24 cellular contexts compared by ENCODE assay signal in genomic region chr4:177505171-177505615, GRCh38.
DNase-seq lines count a peak whose midpoint lies in the region; ATAC-seq and TF ChIP-seq lines count a peak whose summit lies in the region.
"Had no signal": no experiment of that assay in that cellular context is flagged by ENCODE, and none has a peak within 500 bp of the region (broad histone marks: within the 10 kb centered on the region; RNA-seq: fewer than 3 reads in every experiment).

No MANE protein-coding gene starts in this region.

- no peaks in the 10 kb centered on the region for H3K27me3 Mint-ChIP-seq in neural progenitor cell (ENCODE audit: insufficient read depth, low read depth)
- H3K27me3 Mint-ChIP-seq: activated CD8-positive, alpha-beta T cell treated with anti-CD3 and anti-CD28 coated beads for 36 hours; CD4-positive, alpha-beta T cell; stimulated activated naive CD8-positive, alpha-beta T cell treated with anti-CD3 and anti-CD28 coated beads, Interleukin-15, amount 100 ng/mL, for 72 hours; type B pancreatic cell had no signal

- peak overlapping the region; percentile 79 for H3K27ac Mint-ChIP-seq in neural progenitor cell
- H3K27ac Mint-ChIP-seq: activated CD8-positive, alpha-beta T cell treated with anti-CD3 and anti-CD28 coated beads for 36 hours; stimulated activated naive CD8-positive, alpha-beta T cell treated with anti-CD3 and anti-CD28 coated beads, Interleukin-15, amount 100 ng/mL, for 72 hours; type B pancreatic cell had no signal

- H3K4me1 ChIP-seq in Loucy (ENCODE audit: insufficient read depth, low read length, poor library complexity, severe bottlenecking) = no peaks in the 10 kb centered on the region
- no peaks in the 10 kb centered on the region for H3K4me1 ChIP-seq in neural progenitor cell
- H3K4me1 ChIP-seq: left lung, prostate gland had no signal

- TF ChIP-seq CTCF in Loucy (conservative IDR thresholded peaks at IDR 0.05; ENCODE audit: low read length) (0 out of 2 replicates have a peak, but pooled peaks have one; percentile 20), epithelial cell of proximal tubule (conservative IDR thresholded peaks at IDR 0.05; ENCODE audit: low read depth, low read length) (peak; percentile 13), neural progenitor cell (IDR thresholded peaks at IDR 0.05) (peak; percentile 26)

- H3K36me3 ChIP-seq in H7 (replicated peaks; ENCODE audit: control insufficient read depth, insufficient read depth, low read length) = no peaks in the 10 kb centered on the region
- H3K36me3 ChIP-seq in Loucy (ENCODE audit: insufficient read depth, low read length) = no peaks in the 10 kb centered on the region
- H3K36me3 ChIP-seq in neural progenitor cell = no peaks in the 10 kb centered on the region
- H3K36me3 ChIP-seq: cardiac muscle cell, left lung, prostate gland had no signal

- H3K4me1 Mint-ChIP-seq in neural progenitor cell = no peaks in the 10 kb centered on the region

- H3K9me3 Mint-ChIP-seq in neural progenitor cell = peaks cover 14% of the 10 kb centered on the region
- H3K9me3 Mint-ChIP-seq: CD4-positive, alpha-beta T cell; type B pancreatic cell had no signal

- no peaks in the 10 kb centered on the region for H3K79me2 ChIP-seq in Loucy (ENCODE audit: insufficient read depth, low read length)
- H3K79me2 ChIP-seq in neural progenitor cell (ENCODE audit: low read depth) = no peaks in the 10 kb centered on the region

- H3K9ac ChIP-seq in Loucy (ENCODE audit: low read depth, low read length, poor library complexity, severe bottlenecking) = no peak overlapping the region
- no peak overlapping the region for H3K9ac ChIP-seq in neural progenitor cell

- H3K27ac ChIP-seq in neural progenitor cell (no peak overlapping the region), caudate nucleus (ENCODE audit: low read depth, low read length) (no peak overlapping the region)
- H3K27ac ChIP-seq: cardiac muscle cell, left lung, prostate gland had no signal

- H3K9me3 ChIP-seq in Loucy (ENCODE audit: insufficient read depth, low read depth, low read length) (no peaks in the 10 kb centered on the region), neural progenitor cell (ENCODE audit: low read depth) (no peaks in the 10 kb centered on the region)
- H3K9me3 ChIP-seq: prostate gland had no signal

- H3F3A ChIP-seq in Loucy (ENCODE audit: low read depth) (no peaks in the 10 kb centered on the region), neural progenitor cell (ENCODE audit: low read depth) (no peaks in the 10 kb centered on the region)

- no peaks in the 10 kb centered on the region for H3K36me3 Mint-ChIP-seq in neural progenitor cell
- H3K36me3 Mint-ChIP-seq: type B pancreatic cell had no signal

- DNase-seq in H7 = peak; percentile 45
- no peak for DNase-seq in epithelial cell of proximal tubule (ENCODE audit: low read depth)
- no peak for DNase-seq in neural progenitor cell (ENCODE audit: low spot score)
- no peak for DNase-seq in NCI-H2196 treated with DMSO at 0.1 percent for 48 hours (lab: John Stamatoyannopoulos, UW; ENCODE audit: unreplicated experiment)
- DNase-seq in caudate nucleus (lab: John Stamatoyannopoulos, UW) = no peak
- DNase-seq: activated CD4-positive, CD25-positive, alpha-beta regulatory T cell; activated CD8-positive, alpha-beta T cell treated with anti-CD3 and anti-CD28 coated beads for 36 hours; activated naive CD4-positive, alpha-beta T cell; amniotic stem cell; CD4-positive, alpha-beta T cell; erythroblast; left lung; NCI-H1048; NCI-H2029; NCI-H446 treated with DMSO at 0.1 percent for 48 hours; stimulated activated CD4-positive, alpha-beta T cell treated with anti-CD3 and anti-CD28 coated beads, Interleukin-2, amount 100 ng/mL, for 48 hours; stimulated activated naive CD8-positive, alpha-beta T cell treated with anti-CD3 and anti-CD28 coated beads, Interleukin-15, amount 100 ng/mL, for 72 hours had no signal

- ATAC-seq in HG02885 (IDR thresholded peaks at IDR 0.05; ENCODE audit: poor library complexity, unreplicated experiment) (no peak), GM21390 (IDR thresholded peaks at IDR 0.05; ENCODE audit: unreplicated experiment) (no peak)
- ATAC-seq: activated CD8-positive, alpha-beta T cell treated with anti-CD3 and anti-CD28 coated beads for 36 hours; left lung; stimulated activated naive CD8-positive, alpha-beta T cell treated with anti-CD3 and anti-CD28 coated beads, Interleukin-15, amount 100 ng/mL, for 72 hours had no signal

- H4K20me1 ChIP-seq in Loucy (ENCODE audit: insufficient read depth, low read length, poor library complexity, severe bottlenecking) (no peaks in the 10 kb centered on the region), neural progenitor cell (ENCODE audit: low read depth) (no peaks in the 10 kb centered on the region)

- H3K27me3 ChIP-seq in H7 (ENCODE audit: control insufficient read depth, insufficient read depth, low read length) (no peaks in the 10 kb centered on the region), Loucy (ENCODE audit: insufficient read depth, low read length, poor library complexity, severe bottlenecking) (no peaks in the 10 kb centered on the region), neural progenitor cell (no peaks in the 10 kb centered on the region)
- H3K27me3 ChIP-seq: cardiac muscle cell, left lung had no signal

- no peak overlapping the region for H3K4me3 Mint-ChIP-seq in neural progenitor cell
- H3K4me3 Mint-ChIP-seq: activated CD8-positive, alpha-beta T cell treated with anti-CD3 and anti-CD28 coated beads for 36 hours; CD4-positive, alpha-beta T cell; stimulated activated naive CD8-positive, alpha-beta T cell treated with anti-CD3 and anti-CD28 coated beads, Interleukin-15, amount 100 ng/mL, for 72 hours; type B pancreatic cell had no signal

- H2AFZ ChIP-seq in Loucy (ENCODE audit: low read length) (no peak overlapping the region), neural progenitor cell (replicated peaks) (no peak overlapping the region)

- H3K4me2 ChIP-seq in Loucy (ENCODE audit: low read depth, low read length, poor library complexity, severe bottlenecking) = no peak overlapping the region
- H3K4me2 ChIP-seq in neural progenitor cell = no peak overlapping the region

- H3K4me3 ChIP-seq in H7 (ENCODE audit: insufficient read depth, low read depth, low read length) = no peak overlapping the region
- no peak overlapping the region for H3K4me3 ChIP-seq in Loucy (ENCODE audit: low read length, poor library complexity, severe bottlenecking)
- no peak overlapping the region for H3K4me3 ChIP-seq in epithelial cell of proximal tubule (ENCODE audit: low read depth, low read length)
- H3K4me3 ChIP-seq in neural progenitor cell = no peak overlapping the region
- H3K4me3 ChIP-seq: cardiac muscle cell, left lung, prostate gland, skin epidermis had no signal

- H3K9me2 ChIP-seq in Loucy (replicated peaks; ENCODE audit: low read depth, low read length) = no peaks in the 10 kb centered on the region
